ENCODE assay signal across 38 cellular contexts in genomic region chr1:246517391-246517790, GRCh38.
"Had no signal": no experiment of that assay in that cellular context is flagged by ENCODE, and none has a peak within 500 bp of the region (broad histone marks: within the 10 kb centered on the region; RNA-seq: fewer than 3 reads in every experiment).

No MANE protein-coding gene starts in this region.

- H3K36me3 ChIP-seq: adrenal gland, ascending aorta, brain microvascular endothelial cell, breast epithelium, cardiac muscle cell had no signal

- H3K4me1 ChIP-seq: adrenal gland, ascending aorta, body of pancreas, breast epithelium had no signal

- H3K27ac Mint-ChIP-seq: activated naive CD4-positive, alpha-beta T cell treated with anti-CD3 and anti-CD28 coated beads for 36 hours; activated naive CD4-positive, alpha-beta T cell treated with anti-CD3 and anti-CD28 coated beads, Interleukin-2, amount 10 ng/mL, durations not matched to agents 7 days and 5 days; activated naive CD4-positive, alpha-beta T cell treated with anti-CD3 and anti-CD28 coated beads, Interleukin-2, amount 50 U/mL, for 24 hours; activated naive CD8-positive, alpha-beta T cell; activated naive CD8-positive, alpha-beta T cell treated with anti-CD3 and anti-CD28 coated beads for 36 hours; activated naive CD8-positive, alpha-beta T cell treated with anti-CD3 and anti-CD28 coated beads, Interleukin-2, amount 10 ng/mL, durations not matched to agents 7 days and 5 days; activated naive CD8-positive, alpha-beta T cell treated with anti-CD3 and anti-CD28 coated beads, Interleukin-2, amount 50 U/mL, for 24 hours; activated T-cell treated with anti-CD3 and anti-CD28 coated beads, Interleukin-2, amount 50 U/mL, for 24 hours; activated T-cell treated with anti-CD3 and anti-CD28 coated beads, Interleukin-2, amount 50 U/mL, for 72 hours; activated T-helper 1 cell treated with anti-CD3 and anti-CD28 coated beads, Interleukin-12 subunit alpha, Interleukin-12 subunit beta, Interleukin-2, Interleukin-4 antibody, amounts not matched to agents 30 ng/mL and 10 ng/mL and 1 ng/mL, durations not matched to agents 14 hours and 24 hours and 36 hours; activated T-helper 17 cell treated with anti-CD3 and anti-CD28 coated beads, Interleukin-2, amount 50 U/mL, for 72 hours; activated T-helper 2 cell treated with anti-CD3 and anti-CD28 coated beads, Interferon-gamma antibody, Interleukin-2, Interleukin-4, amounts not matched to agents 10 μg/mL and 5 μg/mL and 100 μg/mL, durations not matched to agents 14 hours and 24 hours and 36 hours; brain had no signal

- H3K4me3 Mint-ChIP-seq: activated naive CD4-positive, alpha-beta T cell treated with anti-CD3 and anti-CD28 coated beads for 36 hours; activated naive CD4-positive, alpha-beta T cell treated with anti-CD3 and anti-CD28 coated beads, Interleukin-2, amount 10 ng/mL, durations not matched to agents 7 days and 5 days; activated naive CD4-positive, alpha-beta T cell treated with anti-CD3 and anti-CD28 coated beads, Interleukin-2, amount 50 U/mL, for 24 hours; activated naive CD8-positive, alpha-beta T cell; activated naive CD8-positive, alpha-beta T cell treated with anti-CD3 and anti-CD28 coated beads for 36 hours; activated naive CD8-positive, alpha-beta T cell treated with anti-CD3 and anti-CD28 coated beads, Interleukin-2, amount 10 ng/mL, durations not matched to agents 7 days and 5 days; activated naive CD8-positive, alpha-beta T cell treated with anti-CD3 and anti-CD28 coated beads, Interleukin-2, amount 50 U/mL, for 24 hours; activated T-cell treated with anti-CD3 and anti-CD28 coated beads, Interleukin-2, amount 50 U/mL, for 24 hours; activated T-cell treated with anti-CD3 and anti-CD28 coated beads, Interleukin-2, amount 50 U/mL, for 4 hours; activated T-cell treated with anti-CD3 and anti-CD28 coated beads, Interleukin-2, amount 50 U/mL, for 72 hours; activated T-helper 1 cell treated with anti-CD3 and anti-CD28 coated beads, Interleukin-12 subunit alpha, Interleukin-12 subunit beta, Interleukin-2, Interleukin-4 antibody, amounts not matched to agents 30 ng/mL and 10 ng/mL and 1 ng/mL, durations not matched to agents 14 hours and 24 hours and 36 hours; activated T-helper 17 cell treated with anti-CD3 and anti-CD28 coated beads, Interleukin-2, amount 50 U/mL, for 72 hours; brain; central memory CD8-positive, alpha-beta T cell had no signal

- ATAC-seq: activated naive CD4-positive, alpha-beta T cell treated with anti-CD3 and anti-CD28 coated beads, Interleukin-2, amount 50 U/mL, for 72 hours; activated naive CD8-positive, alpha-beta T cell treated with anti-CD3 and anti-CD28 coated beads, Interleukin-2, amount 50 U/mL, for 24 hours; activated T-cell treated with anti-CD3 and anti-CD28 coated beads, Interleukin-2, amount 50 U/mL, for 4 hours; activated T-cell treated with anti-CD3 and anti-CD28 coated beads, Interleukin-2, amount 50 U/mL, for 72 hours; activated T-helper 17 cell treated with anti-CD3 and anti-CD28 coated beads, Interleukin-2, amount 50 U/mL, for 72 hours; body of pancreas had no signal

- H3K4me3 ChIP-seq: adrenal gland, ascending aorta, body of pancreas, breast epithelium, cardiac muscle cell had no signal

- H3K27me3 Mint-ChIP-seq: activated naive CD4-positive, alpha-beta T cell treated with anti-CD3 and anti-CD28 coated beads, Interleukin-2, amount 10 ng/mL, durations not matched to agents 7 days and 5 days; activated naive CD4-positive, alpha-beta T cell treated with anti-CD3 and anti-CD28 coated beads, Interleukin-2, amount 50 U/mL, for 24 hours; activated naive CD8-positive, alpha-beta T cell; activated naive CD8-positive, alpha-beta T cell treated with anti-CD3 and anti-CD28 coated beads for 36 hours; activated naive CD8-positive, alpha-beta T cell treated with anti-CD3 and anti-CD28 coated beads, Interleukin-2, amount 10 ng/mL, durations not matched to agents 7 days and 5 days; activated naive CD8-positive, alpha-beta T cell treated with anti-CD3 and anti-CD28 coated beads, Interleukin-2, amount 50 U/mL, for 24 hours; activated T-cell treated with anti-CD3 and anti-CD28 coated beads, Interleukin-2, amount 50 U/mL, for 24 hours; activated T-helper 17 cell treated with anti-CD3 and anti-CD28 coated beads, Interleukin-2, amount 50 U/mL, for 72 hours; central memory CD8-positive, alpha-beta T cell had no signal

- H3K27ac ChIP-seq: adrenal gland, ascending aorta, body of pancreas, brain microvascular endothelial cell, breast epithelium, cardiac muscle cell had no signal

- H3K4me1 Mint-ChIP-seq: activated naive CD4-positive, alpha-beta T cell treated with anti-CD3 and anti-CD28 coated beads, Interleukin-2, amount 50 U/mL, for 24 hours; activated naive CD8-positive, alpha-beta T cell treated with anti-CD3 and anti-CD28 coated beads for 36 hours; activated naive CD8-positive, alpha-beta T cell treated with anti-CD3 and anti-CD28 coated beads, Interleukin-2, amount 50 U/mL, for 24 hours; brain; central memory CD8-positive, alpha-beta T cell had no signal

- H3K36me3 Mint-ChIP-seq: activated naive CD4-positive, alpha-beta T cell treated with anti-CD3 and anti-CD28 coated beads, Interleukin-2, amount 50 U/mL, for 24 hours; activated naive CD8-positive, alpha-beta T cell treated with anti-CD3 and anti-CD28 coated beads for 36 hours; activated naive CD8-positive, alpha-beta T cell treated with anti-CD3 and anti-CD28 coated beads, Interleukin-2, amount 10 ng/mL, durations not matched to agents 7 days and 5 days; brain had no signal

- H3K9me3 Mint-ChIP-seq: activated naive CD4-positive, alpha-beta T cell treated with anti-CD3 and anti-CD28 coated beads, Interleukin-2, amount 50 U/mL, for 24 hours; central memory CD8-positive, alpha-beta T cell had no signal

- H3K27me3 ChIP-seq: adrenal gland, ascending aorta, body of pancreas, brain microvascular endothelial cell, breast epithelium, cardiac muscle cell had no signal

- DNase-seq: activated effector memory CD4-positive, alpha-beta T cell treated with anti-CD3 and anti-CD28 coated beads, Interleukin-2, amount 50 U/mL, for 16 hours; activated effector memory CD4-positive, alpha-beta T cell treated with Interleukin-2 at 50 U/mL for 16 hours; activated gamma-delta T cell; activated gamma-delta T cell treated with Interleukin-2 at 50 U/mL for 16 hours; activated naive CD4-positive, alpha-beta T cell; activated naive CD4-positive, alpha-beta T cell treated with anti-CD3 and anti-CD28 coated beads for 36 hours; activated naive CD4-positive, alpha-beta T cell treated with anti-CD3 and anti-CD28 coated beads, Interleukin-2, amount 10 ng/mL, durations not matched to agents 7 days and 5 days; activated naive CD4-positive, alpha-beta T cell treated with anti-CD3 and anti-CD28 coated beads, Interleukin-2, amount 50 U/mL, for 16 hours; activated naive CD4-positive, alpha-beta T cell treated with Interleukin-2 at 50 U/mL for 16 hours; activated naive CD8-positive, alpha-beta T cell treated with anti-CD3 and anti-CD28 coated beads for 36 hours; activated naive CD8-positive, alpha-beta T cell treated with anti-CD3 and anti-CD28 coated beads, Interleukin-2, amount 10 ng/mL, durations not matched to agents 7 days and 5 days; activated naive CD8-positive, alpha-beta T cell treated with anti-CD3 and anti-CD28 coated beads, Interleukin-2, amount 50 U/mL, for 24 hours; activated T-cell treated with anti-CD3 and anti-CD28 coated beads, Interleukin-2, amount 50 U/mL, for 1 hour; activated T-cell treated with anti-CD3 and anti-CD28 coated beads, Interleukin-2, amount 50 U/mL, for 24 hours; activated T-cell treated with anti-CD3 and anti-CD28 coated beads, Interleukin-2, amount 50 U/mL, for 4 hours; activated T-cell treated with anti-CD3 and anti-CD28 coated beads, Interleukin-2, amount 50 U/mL, for 48 hours; activated T-cell treated with anti-CD3 and anti-CD28 coated beads, Interleukin-2, amount 50 U/mL, for 72 hours; amniotic stem cell; amygdala; anterior cingulate cortex; aorta; body of pancreas; brain microvascular endothelial cell; caudate nucleus; central memory CD4-positive, alpha-beta T cell; cerebellar nuclear complex had no signal
